1 cellular context compared by ENCODE assay signal in the genomic region with DNA sequence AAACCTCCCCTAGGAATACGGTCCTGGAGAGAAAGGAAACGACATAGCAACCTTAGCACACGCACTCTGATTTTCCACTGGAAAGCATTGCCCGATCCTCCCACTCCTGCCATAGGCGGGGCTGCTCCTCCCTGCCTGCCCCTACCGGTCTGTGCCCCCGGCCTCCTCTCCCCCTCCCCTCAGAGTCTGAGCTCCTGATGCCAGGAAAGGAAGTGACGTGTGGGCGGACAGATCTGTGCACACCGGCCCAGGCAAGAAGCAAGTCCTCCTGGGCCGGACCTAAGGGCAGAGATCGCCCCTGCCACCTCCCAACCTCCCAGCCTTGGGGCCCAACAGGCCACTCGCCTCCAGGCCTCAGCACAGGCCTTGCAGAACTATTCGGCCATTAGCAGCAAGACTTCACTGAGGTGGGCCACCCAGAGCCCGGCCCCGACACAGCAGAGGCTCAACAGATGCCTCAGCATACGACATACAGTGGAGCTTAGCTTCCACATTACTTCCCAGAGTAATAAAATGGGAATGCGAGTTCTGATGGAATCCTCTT.
TF ChIP-seq lines count a peak whose summit lies in the region.

No MANE protein-coding gene starts in this region.

TF ChIP-seq in HepG2, 621 proteins besides CTCF, POLR2A, EP300 and RAD21 (continued from another document and continues in another):
- TF ChIP-seq, protein P1, sequence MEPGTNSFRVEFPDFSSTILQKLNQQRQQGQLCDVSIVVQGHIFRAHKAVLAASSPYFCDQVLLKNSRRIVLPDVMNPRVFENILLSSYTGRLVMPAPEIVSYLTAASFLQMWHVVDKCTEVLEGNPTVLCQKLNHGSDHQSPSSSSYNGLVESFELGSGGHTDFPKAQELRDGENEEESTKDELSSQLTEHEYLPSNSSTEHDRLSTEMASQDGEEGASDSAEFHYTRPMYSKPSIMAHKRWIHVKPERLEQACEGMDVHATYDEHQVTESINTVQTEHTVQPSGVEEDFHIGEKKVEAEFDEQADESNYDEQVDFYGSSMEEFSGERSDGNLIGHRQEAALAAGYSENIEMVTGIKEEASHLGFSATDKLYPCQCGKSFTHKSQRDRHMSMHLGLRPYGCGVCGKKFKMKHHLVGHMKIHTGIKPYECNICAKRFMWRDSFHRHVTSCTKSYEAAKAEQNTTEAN (CRISPR knock-in tag; conservative IDR thresholded peaks at IDR 0.05): no peak
- TF ChIP-seq, protein P2, sequence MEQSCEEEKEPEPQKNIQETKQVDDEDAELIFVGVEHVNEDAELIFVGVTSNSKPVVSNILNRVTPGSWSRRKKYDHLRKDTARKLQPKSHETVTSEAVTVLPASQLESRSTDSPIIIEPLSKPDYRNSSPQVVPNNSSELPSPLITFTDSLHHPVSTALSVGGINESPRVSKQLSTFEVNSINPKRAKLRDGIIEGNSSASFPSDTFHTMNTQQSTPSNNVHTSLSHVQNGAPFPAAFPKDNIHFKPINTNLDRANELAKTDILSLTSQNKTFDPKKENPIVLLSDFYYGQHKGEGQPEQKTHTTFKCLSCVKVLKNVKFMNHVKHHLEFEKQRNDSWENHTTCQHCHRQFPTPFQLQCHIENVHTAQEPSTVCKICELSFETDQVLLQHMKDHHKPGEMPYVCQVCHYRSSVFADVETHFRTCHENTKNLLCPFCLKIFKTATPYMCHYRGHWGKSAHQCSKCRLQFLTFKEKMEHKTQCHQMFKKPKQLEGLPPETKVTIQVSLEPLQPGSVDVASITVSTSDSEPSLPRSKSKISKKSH (CRISPR knock-in tag; IDR thresholded peaks at IDR 0.05; ENCODE audit: borderline replicate concordance): no peak
- TF ChIP-seq ZNF329 (CRISPR knock-in tag; IDR thresholded peaks at IDR 0.05; ENCODE audit: low read depth) (no peak), ZNF598 (CRISPR knock-in tag; IDR thresholded peaks at IDR 0.05; ENCODE audit: borderline replicate concordance) (no peak), HOXA7 (CRISPR knock-in tag; IDR thresholded peaks at IDR 0.05) (no peak), ZNF768 (CRISPR knock-in tag; IDR thresholded peaks at IDR 0.05) (no peak), MAF1 (CRISPR knock-in tag; IDR thresholded peaks at IDR 0.05; ENCODE audit: borderline replicate concordance) (no peak), ZNF746 (CRISPR knock-in tag; IDR thresholded peaks at IDR 0.05) (no peak), SMC3 (IDR thresholded peaks at IDR 0.05; ENCODE audit: low read length) (no peak), ZFYVE20 (CRISPR knock-in tag; IDR thresholded peaks at IDR 0.05; ENCODE audit: borderline replicate concordance, low read depth) (no peak), TOPORS (CRISPR knock-in tag; IDR thresholded peaks at IDR 0.05) (no peak), ZNF83 (CRISPR knock-in tag; IDR thresholded peaks at IDR 0.05; ENCODE audit: borderline replicate concordance) (no peak), CEBPB (IDR thresholded peaks at IDR 0.05; ENCODE audit: borderline replicate concordance, low read depth, low read length) (no peak), GABPA (IDR thresholded peaks at IDR 0.05; ENCODE audit: low read depth, low read length) (no peak), GABPA (CRISPR knock-in tag; IDR thresholded peaks at IDR 0.05; ENCODE audit: low read depth) (peak; percentile 92), FIP1L1 (IDR thresholded peaks at IDR 0.05; ENCODE audit: borderline replicate concordance, insufficient read depth, low read depth, low read length) (no peak), FOXA1 (IDR thresholded peaks at IDR 0.05) (no peak), FOXA1 (CRISPR knock-in tag; IDR thresholded peaks at IDR 0.05) (no peak), ZNF207 (IDR thresholded peaks at IDR 0.05; ENCODE audit: borderline replicate concordance) (no peak), TRIM24 (CRISPR knock-in tag; IDR thresholded peaks at IDR 0.05) (no peak), KMT2B (CRISPR knock-in tag; IDR thresholded peaks at IDR 0.05) (no peak), ZNF430 (CRISPR knock-in tag; IDR thresholded peaks at IDR 0.05) (0 out of 2 replicates have a peak, but pooled peaks have one; percentile 24), SP1 (IDR thresholded peaks at IDR 0.05) (no peak), SP1 (CRISPR knock-in tag; IDR thresholded peaks at IDR 0.05) (peak; percentile 26; the same call in 1 of the 2 replicates), JUNB (CRISPR knock-in tag; IDR thresholded peaks at IDR 0.05; ENCODE audit: borderline replicate concordance) (no peak), MTF1 (CRISPR knock-in tag; IDR thresholded peaks at IDR 0.05) (no peak), ZNF224 (CRISPR knock-in tag; IDR thresholded peaks at IDR 0.05) (no peak), NR2F6 (IDR thresholded peaks at IDR 0.05) (no peak), NR2F6 (CRISPR knock-in tag; IDR thresholded peaks at IDR 0.05) (0 out of 2 replicates have a peak, but pooled peaks have one; percentile 11), KLF13 (CRISPR knock-in tag; IDR thresholded peaks at IDR 0.05) (no peak), ETV6 (CRISPR knock-in tag; conservative IDR thresholded peaks at IDR 0.05) (no peak), SPEN (CRISPR knock-in tag; IDR thresholded peaks at IDR 0.05; ENCODE audit: low read depth) (peak; percentile 93), ZNF446 (CRISPR knock-in tag; IDR thresholded peaks at IDR 0.05) (no peak), ZBTB7A (CRISPR knock-in tag; IDR thresholded peaks at IDR 0.05) (no peak; the same call in 1 of the 2 replicates)
- TF ChIP-seq, protein P3, sequence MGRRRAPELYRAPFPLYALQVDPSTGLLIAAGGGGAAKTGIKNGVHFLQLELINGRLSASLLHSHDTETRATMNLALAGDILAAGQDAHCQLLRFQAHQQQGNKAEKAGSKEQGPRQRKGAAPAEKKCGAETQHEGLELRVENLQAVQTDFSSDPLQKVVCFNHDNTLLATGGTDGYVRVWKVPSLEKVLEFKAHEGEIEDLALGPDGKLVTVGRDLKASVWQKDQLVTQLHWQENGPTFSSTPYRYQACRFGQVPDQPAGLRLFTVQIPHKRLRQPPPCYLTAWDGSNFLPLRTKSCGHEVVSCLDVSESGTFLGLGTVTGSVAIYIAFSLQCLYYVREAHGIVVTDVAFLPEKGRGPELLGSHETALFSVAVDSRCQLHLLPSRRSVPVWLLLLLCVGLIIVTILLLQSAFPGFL (CRISPR knock-in tag; IDR thresholded peaks at IDR 0.05): no peak
- TF ChIP-seq, protein P4, sequence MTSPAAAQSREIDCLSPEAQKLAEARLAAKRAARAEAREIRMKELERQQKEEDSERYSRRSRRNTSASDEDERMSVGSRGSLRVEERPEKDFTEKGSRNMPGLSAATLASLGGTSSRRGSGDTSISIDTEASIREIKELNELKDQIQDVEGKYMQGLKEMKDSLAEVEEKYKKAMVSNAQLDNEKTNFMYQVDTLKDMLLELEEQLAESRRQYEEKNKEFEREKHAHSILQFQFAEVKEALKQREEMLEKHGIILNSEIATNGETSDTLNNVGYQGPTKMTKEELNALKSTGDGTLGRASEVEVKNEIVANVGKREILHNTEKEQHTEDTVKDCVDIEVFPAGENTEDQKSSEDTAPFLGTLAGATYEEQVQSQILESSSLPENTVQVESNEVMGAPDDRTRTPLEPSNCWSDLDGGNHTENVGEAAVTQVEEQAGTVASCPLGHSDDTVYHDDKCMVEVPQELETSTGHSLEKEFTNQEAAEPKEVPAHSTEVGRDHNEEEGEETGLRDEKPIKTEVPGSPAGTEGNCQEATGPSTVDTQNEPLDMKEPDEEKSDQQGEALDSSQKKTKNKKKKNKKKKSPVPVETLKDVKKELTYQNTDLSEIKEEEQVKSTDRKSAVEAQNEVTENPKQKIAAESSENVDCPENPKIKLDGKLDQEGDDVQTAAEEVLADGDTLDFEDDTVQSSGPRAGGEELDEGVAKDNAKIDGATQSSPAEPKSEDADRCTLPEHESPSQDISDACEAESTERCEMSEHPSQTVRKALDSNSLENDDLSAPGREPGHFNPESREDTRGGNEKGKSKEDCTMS (CRISPR knock-in tag; conservative IDR thresholded peaks at IDR 0.05): no peak
- TF ChIP-seq, protein P5, sequence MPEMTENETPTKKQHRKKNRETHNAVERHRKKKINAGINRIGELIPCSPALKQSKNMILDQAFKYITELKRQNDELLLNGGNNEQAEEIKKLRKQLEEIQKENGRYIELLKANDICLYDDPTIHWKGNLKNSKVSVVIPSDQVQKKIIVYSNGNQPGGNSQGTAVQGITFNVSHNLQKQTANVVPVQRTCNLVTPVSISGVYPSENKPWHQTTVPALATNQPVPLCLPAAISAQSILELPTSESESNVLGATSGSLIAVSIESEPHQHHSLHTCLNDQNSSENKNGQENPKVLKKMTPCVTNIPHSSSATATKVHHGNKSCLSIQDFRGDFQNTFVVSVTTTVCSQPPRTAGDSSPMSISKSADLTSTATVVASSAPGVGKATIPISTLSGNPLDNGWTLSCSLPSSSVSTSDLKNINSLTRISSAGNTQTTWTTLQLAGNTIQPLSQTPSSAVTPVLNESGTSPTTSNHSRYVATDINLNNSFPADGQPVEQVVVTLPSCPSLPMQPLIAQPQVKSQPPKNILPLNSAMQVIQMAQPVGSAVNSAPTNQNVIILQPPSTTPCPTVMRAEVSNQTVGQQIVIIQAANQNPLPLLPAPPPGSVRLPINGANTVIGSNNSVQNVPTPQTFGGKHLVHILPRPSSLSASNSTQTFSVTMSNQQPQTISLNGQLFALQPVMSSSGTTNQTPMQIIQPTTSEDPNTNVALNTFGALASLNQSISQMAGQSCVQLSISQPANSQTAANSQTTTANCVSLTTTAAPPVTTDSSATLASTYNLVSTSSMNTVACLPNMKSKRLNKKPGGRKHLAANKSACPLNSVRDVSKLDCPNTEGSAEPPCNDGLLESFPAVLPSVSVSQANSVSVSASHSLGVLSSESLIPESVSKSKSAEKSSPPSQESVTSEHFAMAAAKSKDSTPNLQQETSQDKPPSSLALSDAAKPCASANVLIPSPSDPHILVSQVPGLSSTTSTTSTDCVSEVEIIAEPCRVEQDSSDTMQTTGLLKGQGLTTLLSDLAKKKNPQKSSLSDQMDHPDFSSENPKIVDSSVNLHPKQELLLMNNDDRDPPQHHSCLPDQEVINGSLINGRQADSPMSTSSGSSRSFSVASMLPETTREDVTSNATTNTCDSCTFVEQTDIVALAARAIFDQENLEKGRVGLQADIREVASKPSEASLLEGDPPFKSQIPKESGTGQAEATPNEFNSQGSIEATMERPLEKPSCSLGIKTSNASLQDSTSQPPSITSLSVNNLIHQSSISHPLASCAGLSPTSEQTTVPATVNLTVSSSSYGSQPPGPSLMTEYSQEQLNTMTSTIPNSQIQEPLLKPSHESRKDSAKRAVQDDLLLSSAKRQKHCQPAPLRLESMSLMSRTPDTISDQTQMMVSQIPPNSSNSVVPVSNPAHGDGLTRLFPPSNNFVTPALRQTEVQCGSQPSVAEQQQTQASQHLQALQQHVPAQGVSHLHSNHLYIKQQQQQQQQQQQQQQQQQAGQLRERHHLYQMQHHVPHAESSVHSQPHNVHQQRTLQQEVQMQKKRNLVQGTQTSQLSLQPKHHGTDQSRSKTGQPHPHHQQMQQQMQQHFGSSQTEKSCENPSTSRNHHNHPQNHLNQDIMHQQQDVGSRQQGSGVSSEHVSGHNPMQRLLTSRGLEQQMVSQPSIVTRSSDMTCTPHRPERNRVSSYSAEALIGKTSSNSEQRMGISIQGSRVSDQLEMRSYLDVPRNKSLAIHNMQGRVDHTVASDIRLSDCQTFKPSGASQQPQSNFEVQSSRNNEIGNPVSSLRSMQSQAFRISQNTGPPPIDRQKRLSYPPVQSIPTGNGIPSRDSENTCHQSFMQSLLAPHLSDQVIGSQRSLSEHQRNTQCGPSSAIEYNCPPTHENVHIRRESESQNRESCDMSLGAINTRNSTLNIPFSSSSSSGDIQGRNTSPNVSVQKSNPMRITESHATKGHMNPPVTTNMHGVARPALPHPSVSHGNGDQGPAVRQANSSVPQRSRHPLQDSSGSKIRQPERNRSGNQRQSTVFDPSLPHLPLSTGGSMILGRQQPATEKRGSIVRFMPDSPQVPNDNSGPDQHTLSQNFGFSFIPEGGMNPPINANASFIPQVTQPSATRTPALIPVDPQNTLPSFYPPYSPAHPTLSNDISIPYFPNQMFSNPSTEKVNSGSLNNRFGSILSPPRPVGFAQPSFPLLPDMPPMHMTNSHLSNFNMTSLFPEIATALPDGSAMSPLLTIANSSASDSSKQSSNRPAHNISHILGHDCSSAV (CRISPR knock-in tag; IDR thresholded peaks at IDR 0.05; ENCODE audit: borderline replicate concordance): no peak
- TF ChIP-seq, protein P6, sequence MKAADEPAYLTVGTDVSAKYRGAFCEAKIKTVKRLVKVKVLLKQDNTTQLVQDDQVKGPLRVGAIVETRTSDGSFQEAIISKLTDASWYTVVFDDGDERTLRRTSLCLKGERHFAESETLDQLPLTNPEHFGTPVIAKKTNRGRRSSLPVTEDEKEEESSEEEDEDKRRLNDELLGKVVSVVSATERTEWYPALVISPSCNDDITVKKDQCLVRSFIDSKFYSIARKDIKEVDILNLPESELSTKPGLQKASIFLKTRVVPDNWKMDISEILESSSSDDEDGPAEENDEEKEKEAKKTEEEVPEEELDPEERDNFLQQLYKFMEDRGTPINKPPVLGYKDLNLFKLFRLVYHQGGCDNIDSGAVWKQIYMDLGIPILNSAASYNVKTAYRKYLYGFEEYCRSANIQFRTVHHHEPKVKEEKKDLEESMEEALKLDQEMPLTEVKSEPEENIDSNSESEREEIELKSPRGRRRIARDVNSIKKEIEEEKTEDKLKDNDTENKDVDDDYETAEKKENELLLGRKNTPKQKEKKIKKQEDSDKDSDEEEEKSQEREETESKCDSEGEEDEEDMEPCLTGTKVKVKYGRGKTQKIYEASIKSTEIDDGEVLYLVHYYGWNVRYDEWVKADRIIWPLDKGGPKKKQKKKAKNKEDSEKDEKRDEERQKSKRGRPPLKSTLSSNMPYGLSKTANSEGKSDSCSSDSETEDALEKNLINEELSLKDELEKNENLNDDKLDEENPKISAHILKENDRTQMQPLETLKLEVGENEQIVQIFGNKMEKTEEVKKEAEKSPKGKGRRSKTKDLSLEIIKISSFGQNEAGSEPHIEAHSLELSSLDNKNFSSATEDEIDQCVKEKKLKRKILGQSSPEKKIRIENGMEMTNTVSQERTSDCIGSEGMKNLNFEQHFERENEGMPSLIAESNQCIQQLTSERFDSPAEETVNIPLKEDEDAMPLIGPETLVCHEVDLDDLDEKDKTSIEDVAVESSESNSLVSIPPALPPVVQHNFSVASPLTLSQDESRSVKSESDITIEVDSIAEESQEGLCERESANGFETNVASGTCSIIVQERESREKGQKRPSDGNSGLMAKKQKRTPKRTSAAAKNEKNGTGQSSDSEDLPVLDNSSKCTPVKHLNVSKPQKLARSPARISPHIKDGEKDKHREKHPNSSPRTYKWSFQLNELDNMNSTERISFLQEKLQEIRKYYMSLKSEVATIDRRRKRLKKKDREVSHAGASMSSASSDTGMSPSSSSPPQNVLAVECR (CRISPR knock-in tag; IDR thresholded peaks at IDR 0.05; ENCODE audit: borderline replicate concordance): peak; percentile 71; the same call in 1 of the 2 replicates
- TF ChIP-seq, protein P7, sequence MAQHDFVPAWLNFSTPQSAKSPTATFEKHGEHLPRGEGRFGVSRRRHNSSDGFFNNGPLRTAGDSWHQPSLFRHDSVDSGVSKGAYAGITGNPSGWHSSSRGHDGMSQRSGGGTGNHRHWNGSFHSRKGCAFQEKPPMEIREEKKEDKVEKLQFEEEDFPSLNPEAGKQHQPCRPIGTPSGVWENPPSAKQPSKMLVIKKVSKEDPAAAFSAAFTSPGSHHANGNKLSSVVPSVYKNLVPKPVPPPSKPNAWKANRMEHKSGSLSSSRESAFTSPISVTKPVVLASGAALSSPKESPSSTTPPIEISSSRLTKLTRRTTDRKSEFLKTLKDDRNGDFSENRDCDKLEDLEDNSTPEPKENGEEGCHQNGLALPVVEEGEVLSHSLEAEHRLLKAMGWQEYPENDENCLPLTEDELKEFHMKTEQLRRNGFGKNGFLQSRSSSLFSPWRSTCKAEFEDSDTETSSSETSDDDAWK (CRISPR knock-in tag; IDR thresholded peaks at IDR 0.05): no peak
